ENCODE assay signal across 28 cellular contexts in genomic region chr15:83489690-83490089, GRCh38. TPM values are rescaled to one million over a fixed set of nuclear protein-coding genes. Genes with fewer than 3 reads are reported as not detected.
"Had no signal": no experiment of that assay in that cellular context is flagged by ENCODE, and none has a peak within 500 bp of the region (broad histone marks: within the 10 kb centered on the region; RNA-seq: fewer than 3 reads in every experiment).

No MANE protein-coding gene starts in this region.

- H3K36me3 ChIP-seq: stomach, suprapubic skin, thoracic aorta, thyroid gland, tibial artery, tibial nerve, transverse colon, upper lobe of left lung, upper lobe of right lung, uterus, vagina had no signal

- H3K4me1 ChIP-seq: stomach, suprapubic skin, testis, thyroid gland, tibial artery, tibial nerve, transverse colon, upper lobe of left lung, upper lobe of right lung, uterus, vagina had no signal

- H3K9me3 ChIP-seq: suprapubic skin, testis, thoracic aorta, thyroid gland, tibial nerve, transverse colon, upper lobe of left lung, upper lobe of right lung, uterus, vagina had no signal

- ATAC-seq: stimulated activated effector memory CD8-positive, alpha-beta T cell treated with anti-CD3 and anti-CD28 coated beads, Interleukin-12 subunit alpha, Interleukin-12 subunit beta, amount 100 ng/mL, for 72 hours; stimulated activated memory B cell treated with anti-CD40 and anti-IgM and Interleukin-4, amounts not matched to agents 10 μg/mL and 1 μg/mL and 100 μg/mL, for 72 hours; stimulated activated naive B cell treated with anti-CD40 and anti-IgM and Interleukin-4, amounts not matched to agents 10 μg/mL and 1 μg/mL and 100 μg/mL, for 72 hours; stimulated activated naive CD8-positive, alpha-beta T cell treated with anti-CD3 and anti-CD28 coated beads, Interleukin-15, amount 100 ng/mL, for 72 hours; stimulated activated naive CD8-positive, alpha-beta T cell treated with anti-CD3 and anti-CD28 coated beads, Interleukin-15, Interleukin-2, amounts not matched to agents 100 U/mL and 50 U/mL, for 24 hours; upper lobe of right lung had no signal

- H3K27me3 ChIP-seq: stomach, suprapubic skin, testis, thyroid gland, tibial nerve, transverse colon, upper lobe of left lung, upper lobe of right lung, uterus, vagina had no signal

- DNase-seq: stimulated activated CD4-positive, alpha-beta T cell treated with anti-CD3 and anti-CD28 coated beads, Interleukin-2, amount 100 ng/mL, for 48 hours; stimulated activated CD4-positive, alpha-beta T cell treated with anti-CD3 and anti-CD28 coated beads, Interleukin-4, amount 100 ng/mL, for 1 hour; stimulated activated CD4-positive, alpha-beta T cell treated with anti-CD3 and anti-CD28 coated beads, Interleukin-4, amount 100 ng/mL, for 24 hours; stimulated activated CD4-positive, alpha-beta T cell treated with anti-CD3 and anti-CD28 coated beads, Interleukin-4, amount 100 ng/mL, for 4 hours; stimulated activated CD8-positive, alpha-beta memory T cell treated with anti-CD3 and anti-CD28 coated beads, Interleukin-4, amount 100 ng/mL, for 48 hours; stimulated activated naive B cell treated with anti-CD40 and anti-IgM and Interleukin-4, amounts not matched to agents 10 μg/mL and 1 μg/mL and 100 μg/mL, for 72 hours; stimulated activated naive CD4-positive, alpha-beta T cell; stimulated activated naive CD4-positive, alpha-beta T cell treated with Interleukin-2 at 50 U/mL for 16 hours; stimulated activated naive CD8-positive, alpha-beta T cell treated with anti-CD3 and anti-CD28 coated beads, Interleukin-15, amount 100 ng/mL, for 72 hours; stimulated activated naive CD8-positive, alpha-beta T cell treated with anti-CD3 and anti-CD28 coated beads, Interleukin-15, Interleukin-2, amounts not matched to agents 100 U/mL and 50 U/mL, for 24 hours; stomach; substantia nigra; testis; thyroid gland; tibial artery; transverse colon; trophoblast cell; upper lobe of left lung; upper lobe of right lung; uterus had no signal

- FAIRE-seq: urothelium cell line had no signal

- H3K4me3 ChIP-seq: stomach, suprapubic skin, testis, thoracic aorta, thyroid gland, tibial artery, tibial nerve, transverse colon, upper lobe of left lung, upper lobe of right lung, uterus, vagina had no signal

- H3K27ac ChIP-seq: stomach, suprapubic skin, testis, thoracic aorta, thyroid gland, tibial artery, tibial nerve, transverse colon, upper lobe of left lung, upper lobe of right lung, uterus, vagina had no signal

RNA-seq across cellular contexts. Expression of gene SH3GL3, which starts 42.5 kb away (rescaled TPM):
- total RNA-seq: subcutaneous adipose tissue, transverse colon had no signal
